Comparison of ENCODE assay signal across 10 cellular contexts in genomic region chr6:46925563-46926253, GRCh38. TPM values are rescaled to one million over a fixed set of nuclear protein-coding genes. Genes with fewer than 3 reads are reported as not detected.
A peak's percentile ranks its signal among the peaks of the same experiment; 100 is the strongest.
DNase-seq lines count a peak whose midpoint lies in the region; ATAC-seq and TF ChIP-seq lines count a peak whose summit lies in the region.
"Had no signal": no experiment of that assay in that cellular context is flagged by ENCODE, and none has a peak within 500 bp of the region (broad histone marks: within the 10 kb centered on the region; RNA-seq: fewer than 3 reads in every experiment).

No MANE protein-coding gene starts in this region.

- no peaks in the 10 kb centered on the region for H3K9me3 ChIP-seq in ascending aorta
- no peaks in the 10 kb centered on the region for H3K9me3 ChIP-seq in left ventricle myocardium inferior (replicated peaks)
- H3K9me3 ChIP-seq in smooth muscle cell (replicated peaks; ENCODE audit: low read depth): no peaks in the 10 kb centered on the region

- H3F3A ChIP-seq in smooth muscle cell (ENCODE audit: low read depth): no peaks in the 10 kb centered on the region

- H3K36me3 ChIP-seq in ascending aorta (no peaks in the 10 kb centered on the region), left ventricle myocardium inferior (no peaks in the 10 kb centered on the region), smooth muscle cell (ENCODE audit: low read depth) (no peaks in the 10 kb centered on the region)

- H4K20me1 ChIP-seq in smooth muscle cell (ENCODE audit: low read depth): no peaks in the 10 kb centered on the region

- H3K4me3 Mint-ChIP-seq in activated naive CD4-positive, alpha-beta T cell treated with anti-CD3 and anti-CD28 coated beads for 36 hours: no peak overlapping the region

- peaks cover 2% of the 10 kb centered on the region for H3K27me3 Mint-ChIP-seq in activated naive CD4-positive, alpha-beta T cell treated with anti-CD3 and anti-CD28 coated beads for 36 hours (ENCODE audit: low read depth)

- H3K79me2 ChIP-seq in smooth muscle cell (ENCODE audit: low read depth): no peaks in the 10 kb centered on the region

- DNase-seq in HCEC 1CT (peak; percentile 71), ascending aorta (ENCODE audit: low spot score in 2 of 2) (peak in 1 of 2 donors; percentile 92), left ventricle myocardium inferior (no peak), smooth muscle cell (lab: John Stamatoyannopoulos, UW; ENCODE audit: unreplicated experiment) (no peak), NCI-H1048 (lab: John Stamatoyannopoulos, UW) (no peak)
- no peak for DNase-seq in activated naive CD4-positive, alpha-beta T cell treated with anti-CD3 and anti-CD28 coated beads for 36 hours

- peak overlapping the region; percentile 42 for H3K4me2 ChIP-seq in smooth muscle cell

- no peak overlapping the region for H3K9ac ChIP-seq in smooth muscle cell (ENCODE audit: low read depth)

- peak overlapping the region; percentile 49 to 54 for H3K27ac ChIP-seq in ascending aorta
- peak overlapping the region; percentile 88 for H3K27ac ChIP-seq in left ventricle myocardium inferior (replicated peaks)
- H3K27ac ChIP-seq in smooth muscle cell (ENCODE audit: low read depth): peak overlapping the region; percentile 54
- H3K27ac ChIP-seq: HL-60 had no signal

- H3K4me1 ChIP-seq in ascending aorta: peaks cover 0 to 6% of the 10 kb centered on the region in 2 donors
- peaks cover 40% of the 10 kb centered on the region for H3K4me1 ChIP-seq in left ventricle myocardium inferior
- H3K4me1 ChIP-seq in smooth muscle cell (ENCODE audit: low read depth): no peaks in the 10 kb centered on the region

- H2AFZ ChIP-seq in smooth muscle cell (ENCODE audit: low read depth): no peak overlapping the region

- CTCF ChIA-PET in activated naive CD4-positive, alpha-beta T cell treated with anti-CD3 and anti-CD28 coated beads for 36 hours (lab: Charles Lee): no interaction called here

- 57% methylated on average over 6 of the region's 6 CpGs for WGBS in smooth muscle cell (ENCODE audit: low lambda C conversion rate)

- ATAC-seq in GM18861 (IDR thresholded peaks at IDR 0.05; ENCODE audit: unreplicated experiment): no peak
- ATAC-seq in GM21737 (IDR thresholded peaks at IDR 0.05; ENCODE audit: unreplicated experiment): no peak

- no peaks in the 10 kb centered on the region for H3K36me3 Mint-ChIP-seq in activated naive CD4-positive, alpha-beta T cell treated with anti-CD3 and anti-CD28 coated beads for 36 hours (ENCODE audit: low read depth)

- H3K9me3 Mint-ChIP-seq in activated naive CD4-positive, alpha-beta T cell treated with anti-CD3 and anti-CD28 coated beads for 36 hours: no peaks in the 10 kb centered on the region

- no peaks in the 10 kb centered on the region for H3K4me1 Mint-ChIP-seq in activated naive CD4-positive, alpha-beta T cell treated with anti-CD3 and anti-CD28 coated beads for 36 hours (ENCODE audit: low read depth)

- H3K4me3 ChIP-seq in ascending aorta (no peak overlapping the region), left ventricle myocardium inferior (no peak overlapping the region), smooth muscle cell (no peak overlapping the region)

- H3K27me3 ChIP-seq in ascending aorta (no peaks in the 10 kb centered on the region), left ventricle myocardium inferior (ENCODE audit: low read depth) (peaks cover 8% of the 10 kb centered on the region), smooth muscle cell (ENCODE audit: low read depth) (no peaks in the 10 kb centered on the region)

- no peak for TF ChIP-seq CTCF in ascending aorta (IDR thresholded peaks at IDR 0.05)
- TF ChIP-seq CTCF in left ventricle myocardium inferior (IDR thresholded peaks at IDR 0.05; ENCODE audit: borderline replicate concordance): no peak
- no peak for TF ChIP-seq CTCF in smooth muscle cell (IDR thresholded peaks at IDR 0.05; ENCODE audit: borderline replicate concordance, insufficient read depth, poor library complexity, severe bottlenecking)

- intact Hi-C loops in ascending aorta (cut with DNase I): no loop called here
- intact Hi-C loops in left ventricle myocardium inferior (cut with micrococcal nuclease): no loop called here
- intact Hi-C loops in activated naive CD4-positive, alpha-beta T cell treated with anti-CD3 and anti-CD28 coated beads for 36 hours (cut with micrococcal nuclease): no loop called here

- H3K27ac Mint-ChIP-seq in activated naive CD4-positive, alpha-beta T cell treated with anti-CD3 and anti-CD28 coated beads for 36 hours: no peak overlapping the region

RNA-seq across cellular contexts. Expression of gene ADGRF5, which starts 4.0 kb away (rescaled TPM):
- total RNA-seq in ascending aorta (29.6 TPM), left ventricle myocardium inferior (42.1 TPM), smooth muscle cell (0.13 TPM in 1 of 2 replicates, not detected in the other)
- not detected in 2 replicates for polyA plus RNA-seq in smooth muscle cell
- not detected for total RNA-seq in activated naive CD4-positive, alpha-beta T cell treated with anti-CD3 and anti-CD28 coated beads for 36 hours
- polyA plus RNA-seq: H1 had no signal

Comparison
In these comparisons a context has a peak if more than half of its experiments do, and no peak if none do; other contexts are left out.
1. RNA of gene ADGRF5, which starts 4.0 kb away (total RNA-seq): 42.1 TPM in left ventricle myocardium inferior (single experiment) and 29.6 TPM in ascending aorta (single experiment); 0.13 TPM in smooth muscle cell and not detected in activated naive CD4-positive, alpha-beta T cell treated with anti-CD3 and anti-CD28 coated beads for 36 hours; every median in the first group is over 10 times any median in the second.
2. Peak in every context shown above with its lines, with median percentiles within 50 percentile points of each other: H3K27ac ChIP-seq.